26 cellular contexts compared by ENCODE assay signal in genomic region chr10:62890395-62890794, GRCh38.
"Had no signal": no experiment of that assay in that cellular context is flagged by ENCODE, and none has a peak within 500 bp of the region (broad histone marks: within the 10 kb centered on the region; RNA-seq: fewer than 3 reads in every experiment).

No MANE protein-coding gene starts in this region.

- H3K4me1 Mint-ChIP-seq: memory B cell; naive thymus-derived CD8-positive, alpha-beta T cell had no signal

- DNase-seq: colonic mucosa; cortex of kidney; effector CD8-positive, alpha-beta T cell; effector memory CD8-positive, alpha-beta T cell; endodermal cell; erythroblast; esophagus squamous epithelium; foreskin fibroblast; heart left ventricle; left cardiac atrium; left lung; left ventricle myocardium superior; lower lobe of right lung; mucosa of descending colon; naive B cell; naive thymus-derived CD8-positive, alpha-beta T cell had no signal

- H3K9me3 Mint-ChIP-seq: dendritic cell treated with granulocyte-macrophage colony-stimulating factor and Interleukin-4, amounts not matched to agents 40 ng/mL and 50 ng/mL, for 4 days; effector memory CD8-positive, alpha-beta T cell; endodermal cell; memory B cell; mesothelial cell of epicardium; naive B cell; naive thymus-derived CD8-positive, alpha-beta T cell had no signal

- H3K4me3 Mint-ChIP-seq: dendritic cell treated with granulocyte-macrophage colony-stimulating factor and Interleukin-4, amounts not matched to agents 40 ng/mL and 50 ng/mL, for 4 days; effector memory CD8-positive, alpha-beta T cell; endodermal cell; memory B cell; mesothelial cell of epicardium; naive B cell; naive thymus-derived CD8-positive, alpha-beta T cell had no signal

- H3K27ac ChIP-seq: colonic mucosa, epithelial cell of prostate, esophagus squamous epithelium, gastroesophageal sphincter, heart left ventricle, hepatocyte, left lung, lower lobe of right lung had no signal

- H3K4me1 ChIP-seq: colonic mucosa, esophagus squamous epithelium, gastroesophageal sphincter, left lung, lower lobe of right lung had no signal

- H3K27me3 ChIP-seq: colonic mucosa, esophagus squamous epithelium, hepatocyte, left lung had no signal

- H3K4me3 ChIP-seq: colonic mucosa, esophagus squamous epithelium, gastroesophageal sphincter, heart left ventricle, hepatocyte, left lung, lower lobe of right lung, mucosa of descending colon had no signal

- H3K79me2 ChIP-seq: hepatocyte had no signal

- H3K36me3 ChIP-seq: colonic mucosa, esophagus squamous epithelium, gastroesophageal sphincter, heart left ventricle, left lung, lower lobe of right lung had no signal

- H3K27ac Mint-ChIP-seq: dendritic cell treated with granulocyte-macrophage colony-stimulating factor and Interleukin-4, amounts not matched to agents 40 ng/mL and 50 ng/mL, for 4 days; effector memory CD8-positive, alpha-beta T cell; endodermal cell; memory B cell; mesothelial cell of epicardium; naive B cell; naive thymus-derived CD8-positive, alpha-beta T cell had no signal

- H2AFZ ChIP-seq: hepatocyte had no signal

- ATAC-seq: effector memory CD8-positive, alpha-beta T cell; esophagus mucosa; gastroesophageal sphincter; heart left ventricle; left cardiac atrium; left lung; left ventricle myocardium superior; lower lobe of right lung; mucosa of descending colon; naive thymus-derived CD8-positive, alpha-beta T cell had no signal

- H3K36me3 Mint-ChIP-seq: memory B cell; mesothelial cell of epicardium; naive B cell; naive thymus-derived CD8-positive, alpha-beta T cell had no signal

- FAIRE-seq: endometrium, frontal cortex, islet of Langerhans had no signal

- H3K4me2 ChIP-seq: hepatocyte had no signal
